ENCODE assay signal across 29 cellular contexts in the genomic region with DNA sequence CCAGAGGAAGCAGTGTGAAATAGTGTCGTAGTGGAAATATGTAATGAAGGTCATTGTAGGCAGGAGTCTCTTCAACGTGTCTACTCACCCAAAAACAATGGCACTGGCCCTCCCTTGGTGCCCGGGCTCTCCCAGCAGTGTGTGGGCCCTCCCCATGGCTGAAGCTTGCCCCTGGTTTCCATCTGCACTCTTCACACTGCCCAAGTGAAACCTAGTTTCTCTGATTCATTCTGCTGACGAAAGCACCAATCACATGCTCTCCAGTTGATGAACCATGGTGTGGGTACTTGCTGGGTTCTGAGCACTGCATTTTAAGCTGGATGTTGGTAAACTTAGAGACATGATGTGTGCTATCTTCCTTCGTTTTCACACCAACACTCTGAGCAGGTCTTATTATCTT.
"Had no signal": no experiment of that assay in that cellular context is flagged by ENCODE, and none has a peak within 500 bp of the region (broad histone marks: within the 10 kb centered on the region; RNA-seq: fewer than 3 reads in every experiment).

No MANE protein-coding gene starts in this region.

- H3K4me3 ChIP-seq: esophagus muscularis mucosa, gastroesophageal sphincter, heart left ventricle, hepatocyte, left lung, neural progenitor cell, prostate gland, right atrium auricular region, smooth muscle cell, stomach, thyroid gland had no signal

- FAIRE-seq: colon, endothelial cell of umbilical vein had no signal

- H3K27me3 ChIP-seq: esophagus muscularis mucosa, foreskin keratinocyte, gastroesophageal sphincter, hepatocyte, neural progenitor cell, right atrium auricular region, stomach, thyroid gland had no signal

- H3K4me2 ChIP-seq: hepatocyte, neural progenitor cell, smooth muscle cell had no signal

- H3K27ac Mint-ChIP-seq: dendritic cell treated with granulocyte-macrophage colony-stimulating factor and Interleukin-4, amounts not matched to agents 40 ng/mL and 50 ng/mL, for 4 days; naive thymus-derived CD4-positive, alpha-beta T cell; nephron; neural progenitor cell had no signal

- H3K9ac ChIP-seq: neural progenitor cell had no signal

- H2AFZ ChIP-seq: hepatocyte, neural progenitor cell had no signal

- H3K9me3 ChIP-seq: esophagus muscularis mucosa, gastroesophageal sphincter, heart left ventricle, left lung, prostate gland, right atrium auricular region, stomach, thyroid gland had no signal

- H3K4me1 ChIP-seq: foreskin keratinocyte, heart left ventricle, left lung, neural progenitor cell, prostate gland, right atrium auricular region, thyroid gland had no signal

- H3K27ac ChIP-seq: esophagus muscularis mucosa, foreskin keratinocyte, gastroesophageal sphincter, heart left ventricle, hepatocyte, left lung, neural progenitor cell, prostate gland, right atrium auricular region, stomach, thyroid gland had no signal

- DNase-seq: effector CD8-positive, alpha-beta T cell; foreskin keratinocyte; heart left ventricle; left cardiac atrium; left lung; mesendoderm; midbrain; naive thymus-derived CD4-positive, alpha-beta T cell; nucleus accumbens; stimulated activated CD4-positive, alpha-beta T cell treated with anti-CD3 and anti-CD28 coated beads, Interleukin-12 subunit alpha, Interleukin-12 subunit beta, amount 100 ng/mL, for 4 hours; stimulated activated CD4-positive, alpha-beta T cell treated with anti-CD3 and anti-CD28 coated beads, Interleukin-1b, Interleukin-23, amount 100 ng/mL, for 48 hours; stimulated activated CD4-positive, alpha-beta T cell treated with anti-CD3 and anti-CD28 coated beads, Interleukin-4, amount 100 ng/mL, for 1 hour; stimulated activated CD8-positive, alpha-beta memory T cell treated with anti-CD3 and anti-CD28 coated beads, Interleukin-4, amount 100 ng/mL, for 48 hours; stimulated activated naive CD4-positive, alpha-beta T cell treated with Interleukin-2 at 50 U/mL for 16 hours; stomach; thyroid gland; trophoblast cell had no signal

- H3K36me3 ChIP-seq: esophagus muscularis mucosa, gastroesophageal sphincter, heart left ventricle, left lung, neural progenitor cell, prostate gland, right atrium auricular region, stomach, thyroid gland had no signal

- H3K79me2 ChIP-seq: hepatocyte had no signal

- H3K4me1 Mint-ChIP-seq: naive thymus-derived CD4-positive, alpha-beta T cell had no signal

- H3K9me3 Mint-ChIP-seq: dendritic cell treated with granulocyte-macrophage colony-stimulating factor and Interleukin-4, amounts not matched to agents 40 ng/mL and 50 ng/mL, for 4 days; naive thymus-derived CD4-positive, alpha-beta T cell; nephron; neural progenitor cell had no signal

- H3K4me3 Mint-ChIP-seq: dendritic cell treated with granulocyte-macrophage colony-stimulating factor and Interleukin-4, amounts not matched to agents 40 ng/mL and 50 ng/mL, for 4 days; naive thymus-derived CD4-positive, alpha-beta T cell; nephron; neural progenitor cell had no signal

- ATAC-seq: foreskin keratinocyte; gastroesophageal sphincter; heart left ventricle; left cardiac atrium; left lung; naive thymus-derived CD4-positive, alpha-beta T cell; sciatic nerve had no signal

- H3K36me3 Mint-ChIP-seq: naive thymus-derived CD4-positive, alpha-beta T cell; neural progenitor cell had no signal
